8 cellular contexts compared by ENCODE assay signal in the genomic region with DNA sequence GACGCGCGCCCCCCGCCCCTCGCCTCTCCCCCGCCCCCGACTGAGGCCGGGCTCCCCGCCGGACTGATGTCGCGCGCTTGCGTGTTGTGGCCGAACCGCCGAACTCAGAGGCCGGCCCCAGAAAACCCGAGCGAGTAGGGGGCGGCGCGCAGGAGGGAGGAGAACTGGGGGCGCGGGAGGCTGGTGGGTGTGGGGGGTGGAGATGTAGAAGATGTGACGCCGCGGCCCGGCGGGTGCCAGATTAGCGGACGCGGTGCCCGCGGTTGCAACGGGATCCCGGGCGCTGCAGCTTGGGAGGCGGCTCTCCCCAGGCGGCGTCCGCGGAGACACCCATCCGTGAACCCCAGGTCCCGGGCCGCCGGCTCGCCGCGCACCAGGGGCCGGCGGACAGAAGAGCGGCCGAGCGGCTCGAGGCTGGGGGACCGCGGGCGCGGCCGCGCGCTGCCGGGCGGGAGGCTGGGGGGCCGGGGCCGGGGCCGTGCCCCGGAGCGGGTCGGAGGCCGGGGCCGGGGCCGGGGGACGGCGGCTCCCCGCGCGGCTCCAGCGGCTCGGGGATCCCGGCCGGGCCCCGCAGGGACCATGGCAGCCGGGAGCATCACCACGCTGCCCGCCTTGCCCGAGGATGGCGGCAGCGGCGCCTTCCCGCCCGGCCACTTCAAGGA. TPM values are rescaled to one million over a fixed set of nuclear protein-coding genes. Genes with fewer than 3 reads are reported as not detected.
DNase-seq lines count a peak whose midpoint lies in the region; ATAC-seq and TF ChIP-seq lines count a peak whose summit lies in the region.

A gene (plus strand): TSS at position 236 of the 662 bp plus-strand sequence. CDS start 344 bp downstream, at position 580.

- H3K4me3 Mint-ChIP-seq in brain, result peak within 1 kb of the TSS; percentile 85 to 93 (median 88)

- no peak for TF ChIP-seq CTCF in brain (conservative IDR thresholded peaks at IDR 0.05)

- H3K27me3 Mint-ChIP-seq in brain, result peaks cover 11% of the 10 kb centered on the region

- H3K4me3 ChIP-seq in iPS-11a (ENCODE audit: low read depth, low read length), result peak within 1 kb of the TSS; percentile 81

- peaks cover 0 to 2% (median 0%) of the 10 kb centered on the region in 5 experiments for H3K9me3 Mint-ChIP-seq in brain

- peak; percentile 19 for DNase-seq in stimulated activated CD4-positive, alpha-beta T cell treated with anti-CD3 and anti-CD28 coated beads, Interleukin-12 subunit alpha, Interleukin-12 subunit beta, amount 100 ng/mL, for 4 hours
- DNase-seq in stimulated activated CD4-positive, alpha-beta T cell treated with anti-CD3 and anti-CD28 coated beads, Interleukin-1b, Interleukin-23, amount 100 ng/mL, for 48 hours, result no peak
- peak; percentile 22 for DNase-seq in OCI-M1 (lab: John Stamatoyannopoulos, UW)
- no peak for DNase-seq in renal cortical epithelial cell (ENCODE audit: low read depth)
- no peak for DNase-seq in NAMALWA (ENCODE audit: low spot score)

- H3K4me1 Mint-ChIP-seq in brain, result peaks cover 39% of the 10 kb centered on the region

- H3K36me3 Mint-ChIP-seq in brain, result peaks cover 4% of the 10 kb centered on the region

- ATAC-seq in HG02798 (IDR thresholded peaks at IDR 0.05; ENCODE audit: poor library complexity, unreplicated experiment), result peak; percentile 15

- peak within 1 kb of the TSS; percentile 82 to 95 (median 86) for H3K27ac Mint-ChIP-seq in brain

RNA-seq across cellular contexts. Expression of the gene that starts here (rescaled TPM):
- 1.8 TPM for polyA plus RNA-seq in brain (ENCODE audit: insufficient read depth, low read depth, low replicate concordance)
- 49.1 and 86.3 TPM in 2 replicates for total RNA-seq in renal cortical epithelial cell

Comparison
In these comparisons a context has a peak if more than half of its experiments do, and no peak if none do; other contexts are left out.
1. DNase-seq: peak in stimulated activated CD4-positive, alpha-beta T cell treated with anti-CD3 and anti-CD28 coated beads, Interleukin-12 subunit alpha, Interleukin-12 subunit beta, amount 100 ng/mL, for 4 hours (single experiment) and OCI-M1 (single experiment); none in stimulated activated CD4-positive, alpha-beta T cell treated with anti-CD3 and anti-CD28 coated beads, Interleukin-1b, Interleukin-23, amount 100 ng/mL, for 48 hours (single experiment), renal cortical epithelial cell (single experiment) and NAMALWA (single experiment).